ENCODE assay signal across 8 cellular contexts in genomic region chr19:3125900-3126524, GRCh38. TPM values are rescaled to one million over a fixed set of nuclear protein-coding genes. Genes with fewer than 3 reads are reported as not detected.
DNase-seq lines count a peak whose midpoint lies in the region; ATAC-seq lines count a peak whose summit lies in the region.

No MANE protein-coding gene starts in this region.

- H3K27ac ChIP-seq in BLaER1 (peak overlapping the region; percentile 71; the same call in 1 of the 2 replicates), iPS DF 6.9 (ENCODE audit: low read length) (no peak overlapping the region)

- H3K27me3 ChIP-seq in BLaER1 = no peaks in the 10 kb centered on the region
- no peaks in the 10 kb centered on the region for H3K27me3 ChIP-seq in iPS DF 6.9 (ENCODE audit: control insufficient read depth, insufficient read depth, low read length)

- H3K4me2 ChIP-seq in BLaER1 = peak overlapping the region; percentile 93

- H3K9me3 ChIP-seq in BLaER1 (no peaks in the 10 kb centered on the region), iPS DF 6.9 (ENCODE audit: control insufficient read depth, insufficient read depth, low read length) (no peaks in the 10 kb centered on the region)

- H3K36me3 ChIP-seq in BLaER1 = peaks cover 11% of the 10 kb centered on the region
- H3K36me3 ChIP-seq in iPS DF 6.9 (ENCODE audit: control insufficient read depth, insufficient read depth, low read length) = 0 out of 2 replicates have a peak, but pooled peaks cover 3% of the 10 kb centered on the region

- H4K20me1 ChIP-seq in BLaER1 = no peaks in the 10 kb centered on the region

- peaks cover 83% of the 10 kb centered on the region for H3K4me1 ChIP-seq in BLaER1
- no peaks in the 10 kb centered on the region; the same call in 1 of the 2 replicates for H3K4me1 ChIP-seq in iPS DF 6.9 (ENCODE audit: control insufficient read depth, insufficient read depth, low read length)

- WGBS in iPS DF 6.9 (ENCODE audit: insufficient coverage, insufficient read length) = no CpG with 5 or more reads among the region's 14 CpGs

- no peak for ATAC-seq in GM21367 (IDR thresholded peaks at IDR 0.05; ENCODE audit: unreplicated experiment)

- no peak overlapping the region for H3K9ac ChIP-seq in BLaER1

- peak; percentile 58 for DNase-seq in HT-29 (ENCODE audit: low spot score)
- peak; percentile 62 for DNase-seq in T follicular helper cell (ENCODE audit: low read depth)
- DNase-seq in activated naive CD8-positive, alpha-beta T cell treated with anti-CD3 and anti-CD28 coated beads, Interleukin-2, amount 50 U/mL, for 16 hours (ENCODE audit: low read depth, low spot score) = peak; percentile 58
- DNase-seq in iPS DF 6.9 (ENCODE audit: low read depth, low spot score) = peak; percentile 50
- peak; percentile 81 for DNase-seq in stimulated activated CD4-positive, alpha-beta T cell treated with anti-CD3 and anti-CD28 coated beads, Interleukin-4, amount 100 ng/mL, for 1 hour
- no peak for DNase-seq in COLO829 (ENCODE audit: low spot score)

- H3K4me3 ChIP-seq in BLaER1 (no peak overlapping the region), iPS DF 6.9 (ENCODE audit: low read length) (no peak overlapping the region)

RNA-seq across cellular contexts. Expression of gene GNA15, which starts 9.8 kb away (rescaled TPM):
- total RNA-seq in HT-29 (2014; rRNA removed; shearing (Covaris generic)) = 15.9 and 20.0 TPM in 2 replicates

RNA-seq across cellular contexts. Expression of gene GNA11, which starts 31.9 kb away (rescaled TPM):
- 54.1 and 68.2 TPM in 2 replicates for total RNA-seq in HT-29 (2014; rRNA removed; shearing (Covaris generic))

RNA-seq across cellular contexts. Expression of gene S1PR4, which starts 52.6 kb away (rescaled TPM):
- not detected in 2 replicates for total RNA-seq in HT-29 (2014; rRNA removed; shearing (Covaris generic))

RNA-seq across cellular contexts. Expression of gene NCLN, which starts 59.7 kb away (rescaled TPM):
- total RNA-seq in HT-29 (2014; rRNA removed; shearing (Covaris generic)) = 95.3 and 104 TPM in 2 replicates
